ENCODE assay signal across 18 cellular contexts in the genomic region with DNA sequence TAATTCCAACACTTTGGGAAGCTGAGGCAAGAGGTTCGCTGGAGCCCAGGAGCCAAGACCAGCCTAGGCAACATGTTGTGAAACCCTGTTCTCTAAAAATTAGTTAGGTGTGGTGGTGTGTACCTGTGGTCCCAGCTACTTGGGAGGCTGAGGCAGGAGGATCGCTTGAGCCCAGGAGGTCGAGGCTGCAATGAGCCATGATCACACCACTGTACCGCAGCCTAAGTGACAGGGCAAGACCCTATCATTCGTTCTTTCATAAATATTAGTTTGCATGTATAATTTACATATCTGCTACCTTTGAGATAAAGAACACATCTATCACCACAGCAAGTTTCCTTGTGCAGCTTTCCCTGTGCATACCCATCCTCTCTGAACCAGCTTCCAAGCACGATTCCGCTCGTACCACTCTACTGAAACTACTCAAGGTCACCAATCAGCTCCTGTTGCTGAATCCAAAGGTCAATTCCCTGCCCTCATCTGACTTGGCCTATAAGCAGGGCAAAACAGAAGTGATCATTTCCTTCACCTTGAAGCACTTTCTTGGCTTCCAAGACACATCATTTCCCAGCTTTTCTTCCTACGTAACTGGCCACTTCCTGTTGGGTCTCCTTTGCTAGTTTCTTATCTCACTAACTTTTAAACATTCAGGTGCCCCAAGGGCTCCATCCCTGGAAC. TPM values are rescaled to one million over a fixed set of nuclear protein-coding genes. Genes with fewer than 3 reads are reported as not detected.
A peak's percentile ranks its signal among the peaks of the same experiment; 100 is the strongest.
DNase-seq lines count a peak whose midpoint lies in the region; ATAC-seq lines count a peak whose summit lies in the region.
"Had no signal": no experiment of that assay in that cellular context is flagged by ENCODE, and none has a peak within 500 bp of the region (broad histone marks: within the 10 kb centered on the region; RNA-seq: fewer than 3 reads in every experiment).

No MANE protein-coding gene starts in this region.

- intact Hi-C loops in aorta (cut with DNase I) = no loop called here

- no peaks in the 10 kb centered on the region for H3K36me3 ChIP-seq in CD8-positive, alpha-beta memory T cell (ENCODE audit: insufficient read depth, low read length)
- H3K36me3 ChIP-seq in aorta (ENCODE audit: control insufficient read depth in 1 of 2, insufficient read depth in 2 of 2, low read length in 1 of 2) = no peaks in the 10 kb centered on the region
- H3K36me3 ChIP-seq: right atrium auricular region had no signal

- H3K4me1 ChIP-seq in CD8-positive, alpha-beta memory T cell (ENCODE audit: insufficient read depth, low read length) = peaks cover 26% of the 10 kb centered on the region
- H3K4me1 ChIP-seq in aorta (ENCODE audit: control insufficient read depth in 1 of 2, insufficient read depth in 2 of 2, low read length in 2 of 2) = peaks cover 0 to 2% of the 10 kb centered on the region in 2 donors

- H3K27ac ChIP-seq in CD8-positive, alpha-beta memory T cell (ENCODE audit: low read depth, low read length) = no peak overlapping the region
- H3K27ac ChIP-seq in aorta (ENCODE audit: low read depth in 1 of 2, low read length in 2 of 2) = no peak overlapping the region
- H3K27ac ChIP-seq: right atrium auricular region had no signal

- CTCF ChIA-PET in CD8-positive, alpha-beta memory T cell (lab: Charles Lee) = no interaction called here

- H3K27me3 Mint-ChIP-seq in CD8-positive, alpha-beta memory T cell = no peaks in the 10 kb centered on the region
- H3K27me3 Mint-ChIP-seq in activated naive CD8-positive, alpha-beta T cell treated with anti-CD3 and anti-CD28 coated beads for 36 hours = no peaks in the 10 kb centered on the region
- no peaks in the 10 kb centered on the region for H3K27me3 Mint-ChIP-seq in naive B cell

- DNase-seq in CD1c-positive myeloid dendritic cell (ENCODE audit: extremely low spot score) (peak; percentile 71), naive B cell (no peak), aorta (no peak)
- DNase-seq in CD8-positive, alpha-beta memory T cell = no peak
- no peak for DNase-seq in activated naive CD8-positive, alpha-beta T cell treated with anti-CD3 and anti-CD28 coated beads for 36 hours
- DNase-seq: cerebellar nuclear complex, H7, hippocampal formation, KBM-7, kidney, NCI-H2029, NCI-H510A, nucleus accumbens had no signal

- peaks cover 0 to 30% (median 4%) of the 10 kb centered on the region in 3 donors for H3K36me3 Mint-ChIP-seq in CD8-positive, alpha-beta memory T cell
- peaks cover 38% of the 10 kb centered on the region for H3K36me3 Mint-ChIP-seq in activated naive CD8-positive, alpha-beta T cell treated with anti-CD3 and anti-CD28 coated beads for 36 hours
- peaks cover 4 to 15% of the 10 kb centered on the region in 2 donors for H3K36me3 Mint-ChIP-seq in naive B cell

- no peaks in the 10 kb centered on the region for H3K9me3 ChIP-seq in CD8-positive, alpha-beta memory T cell (ENCODE audit: low read length)
- H3K9me3 ChIP-seq in aorta (ENCODE audit: control insufficient read depth, low read length) = no peaks in the 10 kb centered on the region
- H3K9me3 ChIP-seq: right atrium auricular region had no signal

- no peaks in the 10 kb centered on the region for H3K9me3 Mint-ChIP-seq in CD8-positive, alpha-beta memory T cell
- H3K9me3 Mint-ChIP-seq in activated naive CD8-positive, alpha-beta T cell treated with anti-CD3 and anti-CD28 coated beads for 36 hours = peaks cover 1% of the 10 kb centered on the region
- peaks cover 0 to 3% (median 0%) of the 10 kb centered on the region in 7 donors for H3K9me3 Mint-ChIP-seq in naive B cell

- H3K4me3 Mint-ChIP-seq in CD8-positive, alpha-beta memory T cell = no peak overlapping the region
- H3K4me3 Mint-ChIP-seq in activated naive CD8-positive, alpha-beta T cell treated with anti-CD3 and anti-CD28 coated beads for 36 hours = no peak overlapping the region
- H3K4me3 Mint-ChIP-seq in naive B cell = peak overlapping the region in 2 of 8 donors; percentile 3 to 25
- H3K4me3 Mint-ChIP-seq: mesothelial cell of epicardium had no signal

- peak overlapping the region in 6 of 8 donors; percentile 7 to 84 (median 52) for H3K27ac Mint-ChIP-seq in CD8-positive, alpha-beta memory T cell
- peak overlapping the region; percentile 64 for H3K27ac Mint-ChIP-seq in activated naive CD8-positive, alpha-beta T cell treated with anti-CD3 and anti-CD28 coated beads for 36 hours
- peak overlapping the region in 5 of 6 donors; percentile 4 to 87 (median 79) for H3K27ac Mint-ChIP-seq in naive B cell
- H3K27ac Mint-ChIP-seq: mesothelial cell of epicardium had no signal

- POLR2A ChIA-PET in CD8-positive, alpha-beta memory T cell (lab: Charles Lee) = no interaction called here

- H3K4me1 Mint-ChIP-seq in CD8-positive, alpha-beta memory T cell = peaks cover 55 to 74% (median 73%) of the 10 kb centered on the region in 3 donors
- H3K4me1 Mint-ChIP-seq in activated naive CD8-positive, alpha-beta T cell treated with anti-CD3 and anti-CD28 coated beads for 36 hours = peaks cover 50% of the 10 kb centered on the region
- H3K4me1 Mint-ChIP-seq in naive B cell = peaks cover 51 to 91% (median 59%) of the 10 kb centered on the region in 3 donors

- WGBS in aorta, 2 donors = 85 to 90% methylated on average over 9 of the region's 9 CpGs

- ATAC-seq in naive B cell (ENCODE audit: low read depth in 2 of 2) (no peak), HG03521 (IDR thresholded peaks at IDR 0.05; ENCODE audit: unreplicated experiment) (no peak), GM18861 (IDR thresholded peaks at IDR 0.05; ENCODE audit: unreplicated experiment) (no peak), aorta (ENCODE audit: low FRiP score) (no peak)
- ATAC-seq: activated CD4-positive, CD25-positive, alpha-beta regulatory T cell treated with anti-CD3 and anti-CD28 coated beads, Interleukin-2, amount 50 U/mL, for 24 hours had no signal

- H3K27me3 ChIP-seq in CD8-positive, alpha-beta memory T cell (ENCODE audit: insufficient read depth, low read length, poor library complexity, severe bottlenecking) = no peaks in the 10 kb centered on the region
- H3K27me3 ChIP-seq in aorta (ENCODE audit: control insufficient read depth in 1 of 2, insufficient read depth in 2 of 2, low read length in 1 of 2) = no peaks in the 10 kb centered on the region
- H3K27me3 ChIP-seq: right atrium auricular region had no signal

- H3K4me3 ChIP-seq in CD8-positive, alpha-beta memory T cell (ENCODE audit: low read length) = no peak overlapping the region
- H3K4me3 ChIP-seq in aorta (ENCODE audit: low read length in 2 of 2) = no peak overlapping the region
- H3K4me3 ChIP-seq: right atrium auricular region had no signal

RNA-seq across cellular contexts. Expression of gene GRB2, which starts 49.1 kb away (rescaled TPM):
- total RNA-seq in CD8-positive, alpha-beta memory T cell = 100 to 1,000 TPM; 180 to 189 TPM
- polyA plus RNA-seq in CD8-positive, alpha-beta memory T cell = 158 TPM
- 100 to 1,000 TPM; 161 to 165 TPM for total RNA-seq in activated naive CD8-positive, alpha-beta T cell treated with anti-CD3 and anti-CD28 coated beads for 36 hours
- polyA plus RNA-seq in naive B cell (ENCODE audit: low read depth in 6 of 6) (100 to 1,000 TPM; 281 to 361 (median 305) TPM), aorta (10 to 100 TPM; 36.6 to 38.2 TPM)
- 100 to 1,000 TPM in 1 of 2 donors, 10 to 100 TPM in 1; 96.8 to 106 TPM for total RNA-seq in aorta
